ENCODE assay signal across 8 cellular contexts in the genomic region with DNA sequence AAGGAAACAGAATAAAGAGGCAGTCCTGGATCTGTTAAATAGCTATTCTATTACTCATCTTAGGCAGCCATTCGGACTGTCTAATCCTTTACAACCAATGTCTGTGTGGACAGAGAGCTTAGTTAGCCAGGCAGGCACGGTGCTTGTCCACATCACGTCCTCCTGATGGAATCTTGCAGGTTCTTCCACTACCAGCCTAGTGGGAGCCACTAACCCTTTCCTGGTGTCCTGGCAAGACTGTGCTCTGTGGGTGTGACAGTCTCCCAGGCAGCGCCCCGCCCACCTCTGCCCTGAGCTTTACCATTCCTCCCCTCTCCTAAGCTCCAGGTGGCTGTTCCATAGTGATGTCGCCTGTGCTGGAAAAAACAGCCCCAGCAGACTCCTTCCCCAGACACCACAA.
DNase-seq lines count a peak whose midpoint lies in the region; ATAC-seq, FAIRE-seq and TF ChIP-seq lines count a peak whose summit lies in the region.

No MANE protein-coding gene starts in this region.

- H3K27ac Mint-ChIP-seq in natural killer cell: no peak overlapping the region

- peaks cover 0 to 14% of the 10 kb centered on the region in 2 donors for H3K4me1 Mint-ChIP-seq in natural killer cell

- 61 to 62% methylated on average over 6 of the region's 6 CpGs for WGBS in pancreas, 2 donors

- no peaks in the 10 kb centered on the region for H3K27me3 ChIP-seq in GM06990 (replicated peaks; ENCODE audit: control insufficient read depth, insufficient read depth, low read length)
- H3K27me3 ChIP-seq in pancreas: no peaks in the 10 kb centered on the region

- ATAC-seq in pancreas: peak in 3 of 4 donors; percentile 46 to 60 (median 53)
- ATAC-seq in HG03108 (IDR thresholded peaks at IDR 0.05; ENCODE audit: unreplicated experiment): no peak
- no peak for ATAC-seq in natural killer cell

- no peaks in the 10 kb centered on the region for H3K9me3 ChIP-seq in pancreas

- in situ Hi-C loops in T47D (cut with HindIII; ENCODE audit: low pct_unique_long_range_greater_than_20kb, low sequenced_read_pairs): no loop called here

- DNase-seq in GM06990 (ENCODE audit: extremely low read depth, insufficient read length) (no peak), NCI-H146 (lab: John Stamatoyannopoulos, UW) (peak; percentile 79), T47D (ENCODE audit: low read depth in 1 of 2, low spot score in 1 of 2) (peak; percentile 34 to 90), pancreas (no peak), hippocampal formation (lab: John Stamatoyannopoulos, UW) (no peak), natural killer cell (no peak), SHP77 (lab: John Stamatoyannopoulos, UW) (no peak)

- H3K9me3 Mint-ChIP-seq in natural killer cell: no peaks in the 10 kb centered on the region

- H3K4me1 ChIP-seq in pancreas: peaks cover 0 to 4% (median 0%) of the 10 kb centered on the region in 3 donors

- FAIRE-seq in pancreas (lab: Jason Lieb, UNC): no peak

- TF ChIP-seq CTCF in GM06990 (IDR thresholded peaks at IDR 0.05; ENCODE audit: insufficient read depth, low read length, poor library complexity, severe bottlenecking) (no peak), pancreas (IDR thresholded peaks at IDR 0.05) (no peak), natural killer cell (IDR thresholded peaks at IDR 0.05) (no peak)

- H3K36me3 ChIP-seq in GM06990 (ENCODE audit: control insufficient read depth, insufficient read depth, low read length) (peaks cover 5% of the 10 kb centered on the region), pancreas (no peaks in the 10 kb centered on the region)

- H3K27ac ChIP-seq in pancreas: peak overlapping the region in 1 of 4 donors; percentile 29

- intact Hi-C loops in pancreas (cut with DNase I): no loop called here
- intact Hi-C loops in natural killer cell (cut with micrococcal nuclease): no loop called here

- no peaks in the 10 kb centered on the region for H3K36me3 Mint-ChIP-seq in natural killer cell

- peak overlapping the region; percentile 70 for H3K4me3 ChIP-seq in GM06990 (replicated peaks; ENCODE audit: low read depth, low read length)
- H3K4me3 ChIP-seq in pancreas: no peak overlapping the region

- no peaks in the 10 kb centered on the region for H3K27me3 Mint-ChIP-seq in natural killer cell (ENCODE audit: low read depth in 2 of 2)

- H3K4me3 Mint-ChIP-seq in natural killer cell: no peak overlapping the region

Comparison
In these comparisons a context has a peak if more than half of its experiments do, and no peak if none do; other contexts are left out.
1. DNase-seq: peak in NCI-H146 (single experiment) and T47D (2 of 2); none in GM06990 (single experiment), pancreas (0 of 6), hippocampal formation (0 of 2), natural killer cell (single experiment) and SHP77 (0 of 2).
2. ATAC-seq: peak in pancreas (3 of 4); none in HG03108 (single experiment) and natural killer cell (0 of 3).